8 cellular contexts compared by ENCODE assay signal in the genomic region with DNA sequence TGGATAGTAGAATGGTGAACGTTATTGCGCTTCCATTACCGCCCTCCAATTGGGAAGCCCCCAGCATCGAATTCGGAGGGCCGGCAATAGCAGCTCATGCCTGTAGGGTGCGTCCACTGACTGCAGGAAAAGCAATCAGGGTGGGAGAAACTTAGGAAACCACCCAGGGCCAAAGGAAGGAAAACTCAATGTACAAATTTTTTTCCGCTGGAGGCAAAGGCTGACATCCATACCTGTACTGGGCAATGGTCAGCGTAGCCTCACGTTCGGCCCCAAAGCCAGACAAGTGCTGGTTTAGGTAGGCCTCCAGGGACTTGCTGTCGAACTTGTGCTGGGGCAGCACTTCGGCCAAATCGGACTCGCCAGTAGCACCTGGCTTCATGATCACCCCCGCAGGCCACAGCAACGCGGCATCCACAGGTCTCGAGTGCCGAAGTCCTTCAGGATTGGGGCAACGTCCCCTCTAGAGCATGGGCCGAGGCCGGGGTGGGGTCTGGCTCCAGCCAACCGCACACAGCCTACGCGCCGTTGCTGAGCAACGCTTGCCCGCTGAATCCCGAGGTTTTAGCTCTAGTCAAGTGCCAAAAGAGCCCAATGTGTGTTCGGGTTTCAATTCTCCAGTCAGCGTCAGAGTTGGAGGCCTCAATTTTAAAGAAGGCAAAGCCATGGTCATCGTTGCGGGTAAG. TPM values are rescaled to one million over a fixed set of nuclear protein-coding genes. Genes with fewer than 3 reads are reported as not detected.
DNase-seq lines count a peak whose midpoint lies in the region; ATAC-seq and TF ChIP-seq lines count a peak whose summit lies in the region.

A gene with protein sequence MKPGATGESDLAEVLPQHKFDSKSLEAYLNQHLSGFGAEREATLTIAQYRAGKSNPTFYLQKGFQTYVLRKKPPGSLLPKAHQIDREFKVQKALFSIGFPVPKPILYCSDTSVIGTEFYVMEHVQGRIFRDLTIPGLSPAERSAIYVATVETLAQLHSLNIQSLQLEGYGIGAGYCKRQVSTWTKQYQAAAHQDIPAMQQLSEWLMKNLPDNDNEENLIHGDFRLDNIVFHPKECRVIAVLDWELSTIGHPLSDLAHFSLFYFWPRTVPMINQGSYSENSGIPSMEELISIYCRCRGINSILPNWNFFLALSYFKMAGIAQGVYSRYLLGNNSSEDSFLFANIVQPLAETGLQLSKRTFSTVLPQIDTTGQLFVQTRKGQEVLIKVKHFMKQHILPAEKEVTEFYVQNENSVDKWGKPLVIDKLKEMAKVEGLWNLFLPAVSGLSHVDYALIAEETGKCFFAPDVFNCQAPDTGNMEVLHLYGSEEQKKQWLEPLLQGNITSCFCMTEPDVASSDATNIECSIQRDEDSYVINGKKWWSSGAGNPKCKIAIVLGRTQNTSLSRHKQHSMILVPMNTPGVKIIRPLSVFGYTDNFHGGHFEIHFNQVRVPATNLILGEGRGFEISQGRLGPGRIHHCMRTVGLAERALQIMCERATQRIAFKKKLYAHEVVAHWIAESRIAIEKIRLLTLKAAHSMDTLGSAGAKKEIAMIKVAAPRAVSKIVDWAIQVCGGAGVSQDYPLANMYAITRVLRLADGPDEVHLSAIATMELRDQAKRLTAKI (minus strand): TSS at position 440 of the 686 bp plus-strand sequence. CDS start 58 bp downstream, at position 382.

- H3K36me3 ChIP-seq in adrenal gland (replicated peaks in 1 of 2): no peaks in the 10 kb centered on the region

- peak within 1 kb of the TSS; percentile 96 for H3K4me3 Mint-ChIP-seq in osteocyte (ENCODE audit: unreplicated experiment)

- TF ChIP-seq CTCF in adrenal gland (IDR thresholded peaks at IDR 0.05) (peak; percentile 38 to 80 (median 65)), osteocyte (IDR thresholded peaks at IDR 0.05) (peak; percentile 66)

- ATAC-seq in GM21825 (IDR thresholded peaks at IDR 0.05; ENCODE audit: unreplicated experiment) (peak; percentile 44), Right ventricle myocardium superior (ENCODE audit: poor library complexity) (peak; percentile 83)

- no peaks in the 10 kb centered on the region for H3K27me3 ChIP-seq in adrenal gland

- DNase-seq in GM04504 (ENCODE audit: low read depth) (peak; percentile 25), KG1 (lab: John Stamatoyannopoulos, UW) (peak; percentile 78), RPMI8226 (peak; percentile 60), adrenal gland (peak; percentile 76 to 89 (median 85)), Right ventricle myocardium superior (peak; percentile 85), osteocyte (ENCODE audit: extremely low spot score, unreplicated experiment) (peak; percentile 88), OCI-M2 (lab: John Stamatoyannopoulos, UW; ENCODE audit: unreplicated experiment) (no peak)

- peaks cover 38% of the 10 kb centered on the region for H3K4me1 Mint-ChIP-seq in osteocyte (ENCODE audit: unreplicated experiment)

- H3K9me3 ChIP-seq in adrenal gland (replicated peaks in 1 of 3): no peaks in the 10 kb centered on the region

- 0 to 1% (median 1%) methylated on average over 18 to 34 of the region's 34 CpGs for WGBS in adrenal gland, 4 donors

- peak within 1 kb of the TSS; percentile 98 for H3K27ac Mint-ChIP-seq in osteocyte (ENCODE audit: unreplicated experiment)

- peaks cover 5% of the 10 kb centered on the region for H3K36me3 Mint-ChIP-seq in osteocyte (ENCODE audit: unreplicated experiment)

- peak within 1 kb of the TSS; percentile 91 to 95 (median 94) for H3K27ac ChIP-seq in adrenal gland

- peak in 1 of 2 donors; percentile 60 for TF ChIP-seq POLR2A in adrenal gland (IDR thresholded peaks at IDR 0.05)

- intact Hi-C loops in adrenal gland (cut with DNase I): no loop called here
- intact Hi-C loops in Right ventricle myocardium superior (cut with DNase I): no loop called here

- H3K27me3 Mint-ChIP-seq in osteocyte (ENCODE audit: unreplicated experiment): no peaks in the 10 kb centered on the region

- H3K9me3 Mint-ChIP-seq in osteocyte (ENCODE audit: unreplicated experiment): no peaks in the 10 kb centered on the region

- H3K4me1 ChIP-seq in adrenal gland (replicated peaks in 1 of 2): peaks cover 17 to 48% of the 10 kb centered on the region in 2 donors

- peak within 1 kb of the TSS; percentile 67 to 97 (median 88) for H3K4me3 ChIP-seq in adrenal gland

RNA-seq across cellular contexts. Expression of the gene that starts here (rescaled TPM):
- total RNA-seq in adrenal gland (10 to 100 TPM; 13.6 to 51.3 (median 23.9) TPM), Right ventricle myocardium superior (14.7 TPM), osteocyte (20.7 and 22.6 TPM in 2 replicates)
- 10 to 100 TPM; 24.8 to 59.1 (median 40.5) TPM for polyA plus RNA-seq in adrenal gland
